In the genomic region with DNA sequence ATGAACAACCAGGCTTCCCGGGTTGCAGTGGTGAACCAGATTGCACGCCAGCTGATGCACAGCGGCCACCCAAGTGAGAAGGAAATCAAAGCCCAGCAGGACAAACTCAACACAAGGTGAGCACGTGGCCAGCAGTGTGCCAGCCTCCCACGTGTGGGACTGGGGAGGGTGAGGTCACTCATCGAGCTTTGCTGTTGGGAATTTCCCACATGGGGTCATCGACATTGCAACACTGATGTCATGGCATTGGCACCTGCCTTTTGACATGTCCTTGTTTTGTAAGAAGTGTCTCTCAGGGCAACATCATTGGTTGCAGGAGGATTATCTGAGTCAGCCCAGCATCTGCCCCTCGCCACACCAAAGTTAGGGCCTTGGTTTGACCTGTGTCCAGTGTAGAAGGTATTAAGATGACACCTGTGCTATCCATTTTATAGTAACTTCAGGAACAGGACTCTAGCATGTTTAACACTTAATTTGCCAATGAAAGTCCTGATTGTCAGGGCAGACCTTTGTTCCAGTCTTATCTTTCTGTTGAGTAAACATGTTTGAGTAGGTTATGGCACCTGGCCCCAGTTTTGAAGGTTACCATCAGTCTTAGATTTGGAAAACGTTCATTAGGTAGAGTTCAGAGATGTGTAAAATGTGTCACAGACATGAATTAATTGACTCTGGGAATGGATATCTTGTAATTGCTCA, we compare ENCODE assay signal across 8 cellular contexts.
DNase-seq lines count a peak whose midpoint lies in the region; ATAC-seq, FAIRE-seq and TF ChIP-seq lines count a peak whose summit lies in the region.

No MANE protein-coding gene starts in this region.

- H3K9me3 Mint-ChIP-seq in GM23338: no peaks in the 10 kb centered on the region

- no peak for TF ChIP-seq CTCF in astrocyte of the spinal cord (IDR thresholded peaks at IDR 0.05; ENCODE audit: low read depth, low read length)
- no peak for TF ChIP-seq CTCF in GM23338 (conservative IDR thresholded peaks at IDR 0.05; ENCODE audit: low read depth in 2 of 2)

- no peak for ATAC-seq in GM23338
- ATAC-seq in GM19395 (IDR thresholded peaks at IDR 0.05; ENCODE audit: unreplicated experiment): no peak

- H3K27me3 ChIP-seq in layer of hippocampus (ENCODE audit: control insufficient read depth, insufficient read depth, low read length) (no peaks in the 10 kb centered on the region), GM23338 (ENCODE audit: insufficient read depth) (no peaks in the 10 kb centered on the region)

- peaks cover 88% of the 10 kb centered on the region for H3K36me3 Mint-ChIP-seq in GM23338 (ENCODE audit: low read depth)

- H3K27ac ChIP-seq in layer of hippocampus (ENCODE audit: low read depth, low read length): peak overlapping the region; percentile 11
- H3K27ac ChIP-seq in GM23338 (ENCODE audit: low read depth): no peak overlapping the region

- no peak overlapping the region for H3K27ac Mint-ChIP-seq in GM23338

- in situ Hi-C loops in astrocyte of the spinal cord (cut with HindIII; ENCODE audit: low sequenced_read_pairs): no loop called here

- H3K9me2 ChIP-seq in GM23338 (ENCODE audit: insufficient read depth): no peaks in the 10 kb centered on the region

- H3K4me1 ChIP-seq in GM23338 (ENCODE audit: insufficient read depth): peaks cover 5% of the 10 kb centered on the region

- no peaks in the 10 kb centered on the region for H3F3A ChIP-seq in GM23338 (replicated peaks; ENCODE audit: low read depth)

- H3K36me3 ChIP-seq in GM23338 (ENCODE audit: insufficient read depth): peaks cover 54% of the 10 kb centered on the region

- H3K4me2 ChIP-seq in GM23338: no peak overlapping the region

- no peak for FAIRE-seq in urothelium cell line (lab: Jason Lieb, UNC)

- H2AFZ ChIP-seq in GM23338: no peak overlapping the region

- no peaks in the 10 kb centered on the region for H3K79me2 ChIP-seq in GM23338 (replicated peaks; ENCODE audit: insufficient read depth)

- DNase-seq in stimulated activated CD4-positive, alpha-beta T cell treated with anti-CD3 and anti-CD28 coated beads, Interleukin-15, amount 100 ng/mL, for 24 hours: peak; percentile 34
- no peak for DNase-seq in stimulated activated CD4-positive, alpha-beta T cell treated with anti-CD3 and anti-CD28 coated beads, Interleukin-4, amount 100 ng/mL, for 1 hour
- DNase-seq in astrocyte of the spinal cord (ENCODE audit: low read depth, low spot score): peak; percentile 19
- peak; percentile 52 for DNase-seq in urothelium cell line (ENCODE audit: low spot score)
- DNase-seq in NCI-H1105 treated with DMSO at 0.1 percent for 48 hours (lab: John Stamatoyannopoulos, UW): no peak
- DNase-seq in GM23338 (ENCODE audit: low spot score): no peak

- H3K27me3 Mint-ChIP-seq in GM23338 (ENCODE audit: insufficient read depth, low read depth, poor library complexity): peaks cover 5% of the 10 kb centered on the region

- no peak overlapping the region for H3K4me3 ChIP-seq in astrocyte of the spinal cord (ENCODE audit: low read depth, low read length)
- H3K4me3 ChIP-seq in GM23338: no peak overlapping the region

- H3K4me3 Mint-ChIP-seq in GM23338: no peak overlapping the region

- peaks cover 10% of the 10 kb centered on the region; the same call in 1 of the 2 replicates for H4K20me1 ChIP-seq in GM23338 (replicated peaks; ENCODE audit: insufficient read depth)

- H3K4me1 Mint-ChIP-seq in GM23338: peaks cover 8% of the 10 kb centered on the region; the same call in 2 of the 3 replicates

TF ChIP-seq in GM23338, 12 proteins besides CTCF, POLR2A, EP300 and RAD21:
- no peak for TF ChIP-seq EZH2phosphoT487 (IDR thresholded peaks at IDR 0.05; ENCODE audit: unreplicated experiment)
- no peak for TF ChIP-seq ZNF331 (CRISPR knock-in tag; IDR thresholded peaks at IDR 0.05; ENCODE audit: low read depth)
- TF ChIP-seq, protein P1, sequence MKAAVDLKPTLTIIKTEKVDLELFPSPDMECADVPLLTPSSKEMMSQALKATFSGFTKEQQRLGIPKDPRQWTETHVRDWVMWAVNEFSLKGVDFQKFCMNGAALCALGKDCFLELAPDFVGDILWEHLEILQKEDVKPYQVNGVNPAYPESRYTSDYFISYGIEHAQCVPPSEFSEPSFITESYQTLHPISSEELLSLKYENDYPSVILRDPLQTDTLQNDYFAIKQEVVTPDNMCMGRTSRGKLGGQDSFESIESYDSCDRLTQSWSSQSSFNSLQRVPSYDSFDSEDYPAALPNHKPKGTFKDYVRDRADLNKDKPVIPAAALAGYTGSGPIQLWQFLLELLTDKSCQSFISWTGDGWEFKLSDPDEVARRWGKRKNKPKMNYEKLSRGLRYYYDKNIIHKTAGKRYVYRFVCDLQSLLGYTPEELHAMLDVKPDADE (IDR thresholded peaks at IDR 0.05): no peak

Comparison
In these comparisons a context has a peak if more than half of its experiments do, and no peak if none do; other contexts are left out.
1. DNase-seq: peak in stimulated activated CD4-positive, alpha-beta T cell treated with anti-CD3 and anti-CD28 coated beads, Interleukin-15, amount 100 ng/mL, for 24 hours (single experiment), astrocyte of the spinal cord (single experiment) and urothelium cell line (single experiment); none in stimulated activated CD4-positive, alpha-beta T cell treated with anti-CD3 and anti-CD28 coated beads, Interleukin-4, amount 100 ng/mL, for 1 hour (single experiment), NCI-H1105 treated with DMSO at 0.1 percent for 48 hours (single experiment) and GM23338 (single experiment).